ENCODE assay signal across 8 cellular contexts in genomic region chr1:156860639-156861423, GRCh38. TPM values are rescaled to one million over a fixed set of nuclear protein-coding genes. Genes with fewer than 3 reads are reported as not detected.
A peak's percentile ranks its signal among the peaks of the same experiment; 100 is the strongest.
DNase-seq lines count a peak whose midpoint lies in the region; ATAC-seq and TF ChIP-seq lines count a peak whose summit lies in the region.

NTRK1 (plus strand) TSS chr1:156860865; CDS start chr1:156860935, 70 bp downstream.

- no peaks in the 10 kb centered on the region for H3K9me3 ChIP-seq in spleen

- H3K4me1 ChIP-seq in spleen, result peaks cover 20 to 36% (median 27%) of the 10 kb centered on the region in 6 donors

- H3K4me1 Mint-ChIP-seq in T-cell, result peaks cover 21 to 33% (median 32%) of the 10 kb centered on the region in 3 donors
- peaks cover 57% of the 10 kb centered on the region for H3K4me1 Mint-ChIP-seq in activated naive CD8-positive, alpha-beta T cell treated with anti-CD3 and anti-CD28 coated beads, Interleukin-2, amount 50 U/mL, for 24 hours

- TF ChIP-seq CTCF in spleen (IDR thresholded peaks at IDR 0.05 in 8 of 11, conservative IDR thresholded peaks at IDR 0.05 in 3 of 11), result no peak

- ATAC-seq in T-cell (replicated peaks in 1 of 4) (peak; percentile 80 to 87 (median 83)), HG03139 (IDR thresholded peaks at IDR 0.05; ENCODE audit: unreplicated experiment) (no peak), HG03354 (IDR thresholded peaks at IDR 0.05; ENCODE audit: poor library complexity, severe bottlenecking, unreplicated experiment) (no peak)
- ATAC-seq in activated naive CD8-positive, alpha-beta T cell treated with anti-CD3 and anti-CD28 coated beads, Interleukin-2, amount 50 U/mL, for 24 hours, result peak; percentile 59

- peak within 1 kb of the TSS; percentile 69 to 90 (median 75) for H3K4me3 Mint-ChIP-seq in T-cell
- peak within 1 kb of the TSS; percentile 77 for H3K4me3 Mint-ChIP-seq in activated naive CD8-positive, alpha-beta T cell treated with anti-CD3 and anti-CD28 coated beads, Interleukin-2, amount 50 U/mL, for 24 hours

- no peak within 1 kb of the TSS for H3K27ac ChIP-seq in spleen

- WGBS in spleen, 5 donors, result 5 to 14% (median 6%) methylated on average over 26 to 69 of the region's 69 CpGs

- intact Hi-C loops in spleen (cut with DNase I; ENCODE audit: low total_unique reads), result no loop called here

- peaks cover 53 to 76% of the 10 kb centered on the region in 2 donors for H3K27me3 Mint-ChIP-seq in T-cell
- H3K27me3 Mint-ChIP-seq in activated naive CD8-positive, alpha-beta T cell treated with anti-CD3 and anti-CD28 coated beads, Interleukin-2, amount 50 U/mL, for 24 hours, result peaks cover 63% of the 10 kb centered on the region

- peaks cover 7 to 93% (median 48%) of the 10 kb centered on the region in 7 donors for H3K27me3 ChIP-seq in spleen (replicated peaks in 1 of 7)

- CTCF ChIA-PET in T-cell (lab: Charles Lee), result interaction anchor here (0.6 to 5.8 kb wide), 15 partner anchors 12 to 172 kb away, joined by 3 to 57 read pairs (median 10); partner anchors contain the start of genes ISG20L2 (in 1 of the 2) and METTL25B (in 1 of the 2)

- no peaks in the 10 kb centered on the region for H3K36me3 ChIP-seq in spleen

- DNase-seq in D341Med (ENCODE audit: low spot score) (peak; percentile 96), T-cell (peak in 31 of 34 experiments; percentile 15 to 62 (median 44)), spleen (no peak)
- DNase-seq in Jurkat, Clone E6-1 (ENCODE audit: low read depth, low spot score), result peak; percentile 56
- peak; percentile 64 for DNase-seq in activated naive CD8-positive, alpha-beta T cell treated with anti-CD3 and anti-CD28 coated beads, Interleukin-2, amount 50 U/mL, for 24 hours

- TF ChIP-seq POLR2A in spleen (IDR thresholded peaks at IDR 0.05), result no peak

- H3K36me3 Mint-ChIP-seq in T-cell, result no peaks in the 10 kb centered on the region
- no peaks in the 10 kb centered on the region for H3K36me3 Mint-ChIP-seq in activated naive CD8-positive, alpha-beta T cell treated with anti-CD3 and anti-CD28 coated beads, Interleukin-2, amount 50 U/mL, for 24 hours (ENCODE audit: low read depth)

- H3K9me3 Mint-ChIP-seq in T-cell, result no peaks in the 10 kb centered on the region
- H3K9me3 Mint-ChIP-seq in activated naive CD8-positive, alpha-beta T cell treated with anti-CD3 and anti-CD28 coated beads, Interleukin-2, amount 50 U/mL, for 24 hours, result no peaks in the 10 kb centered on the region

- POLR2A ChIA-PET in T-cell (lab: Charles Lee), result interaction anchor here (0.6 to 1.4 kb wide), 2 partner anchors 60 to 66 kb away, joined by 3 to 4 read pairs; no protein-coding TSS in a partner anchor

- H3K27ac Mint-ChIP-seq in T-cell, result no peak within 1 kb of the TSS
- peak within 1 kb of the TSS; percentile 18 for H3K27ac Mint-ChIP-seq in activated naive CD8-positive, alpha-beta T cell treated with anti-CD3 and anti-CD28 coated beads, Interleukin-2, amount 50 U/mL, for 24 hours

- peak within 1 kb of the TSS; percentile 55 for H3K4me3 ChIP-seq in Jurkat, Clone E6-1 (ENCODE audit: low read length)
- H3K4me3 ChIP-seq in iPS-11a (ENCODE audit: low read depth, low read length), result peak within 1 kb of the TSS; percentile 18
- peak within 1 kb of the TSS in 7 of 8 donors; percentile 23 to 70 (median 34) for H3K4me3 ChIP-seq in spleen

RNA-seq across cellular contexts. Expression of gene NTRK1, which starts in this region (rescaled TPM):
- 1.8 TPM for polyA plus RNA-seq in Jurkat, Clone E6-1 (2012; ENCODE audit: insufficient read depth, insufficient read length)
- total RNA-seq in T-cell (1 to 10 TPM in 1 of 5 donors, under 1 TPM in 4; 0.36 to 1.2 (median 0.60) TPM), spleen (1 to 10 TPM in 1 of 7 donors, under 1 TPM in 3, not detected in 3; 0.18 to 1.4 (median 0.48) TPM)
- polyA plus RNA-seq in spleen, result under 1 TPM in 2 of 3 donors, not detected in 1; 0.09 to 0.22 TPM

Comparison
In these comparisons a context has a peak if more than half of its experiments do, and no peak if none do; other contexts are left out.
1. ATAC-seq: peak in T-cell (4 of 4) and activated naive CD8-positive, alpha-beta T cell treated with anti-CD3 and anti-CD28 coated beads, Interleukin-2, amount 50 U/mL, for 24 hours (single experiment); none in HG03139 (single experiment) and HG03354 (single experiment).
2. Peak in every context shown above with its lines, with median percentiles within 50 percentile points of each other: H3K4me3 ChIP-seq.